Comparison of ENCODE assay signal across 1 cellular context in the genomic region with DNA sequence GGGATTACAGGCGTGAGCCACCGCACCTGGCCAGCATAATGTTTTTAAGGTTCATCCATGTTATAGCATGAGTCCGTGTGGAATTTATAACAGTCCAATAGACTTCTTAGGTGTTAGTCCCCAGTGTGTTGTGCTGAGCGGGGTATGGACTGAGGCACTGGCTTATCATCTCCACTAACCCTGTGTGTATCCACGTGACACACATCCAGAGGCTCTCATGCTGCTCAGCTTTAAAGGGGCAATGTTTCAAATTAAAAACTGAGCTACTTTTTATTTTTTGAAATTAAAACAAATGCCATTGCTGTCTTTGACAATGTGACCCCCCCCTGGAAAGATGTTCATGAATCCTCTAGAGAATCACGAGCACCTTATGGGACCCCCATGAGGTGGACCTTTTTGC.
TF ChIP-seq lines count a peak whose summit lies in the region.

No MANE protein-coding gene starts in this region.

TF ChIP-seq in IMR-90, 13 proteins besides CTCF, POLR2A, EP300 and RAD21:
- TF ChIP-seq SMC3 (IDR thresholded peaks at IDR 0.05; ENCODE audit: low read depth, low read length), result no peak
